14 cellular contexts compared by ENCODE assay signal in the genomic region with DNA sequence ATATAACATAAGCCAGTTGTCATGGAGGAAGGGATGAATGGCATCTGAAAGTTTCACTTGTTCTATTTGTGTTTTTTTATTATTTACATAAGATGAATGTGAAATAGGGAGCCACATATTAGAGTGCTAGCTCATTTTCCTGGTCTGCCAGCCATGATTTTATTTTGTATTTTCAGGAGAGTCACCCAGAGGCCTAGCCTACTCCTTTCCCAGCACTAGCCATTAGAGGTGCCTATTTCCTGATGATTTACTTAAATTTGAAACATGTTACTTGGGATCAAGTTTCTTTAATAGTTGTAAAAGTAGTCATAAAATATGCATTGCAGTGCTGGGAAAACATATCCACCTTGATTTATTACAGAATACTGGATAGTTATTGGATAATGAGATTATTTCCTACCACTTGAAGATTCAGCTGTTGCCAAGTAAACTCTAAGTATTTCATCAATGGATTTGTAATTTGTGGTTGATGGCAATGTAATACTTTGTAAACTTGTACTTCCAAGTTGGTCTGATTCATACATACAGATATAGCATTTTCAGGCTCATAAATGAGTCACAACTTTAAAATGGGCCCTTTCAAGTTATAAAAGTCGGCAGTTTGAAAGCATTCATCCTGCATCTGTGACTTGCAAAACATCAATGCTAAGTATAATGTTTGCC. TPM values are rescaled to one million over a fixed set of nuclear protein-coding genes. Genes with fewer than 3 reads are reported as not detected.
DNase-seq lines count a peak whose midpoint lies in the region; ATAC-seq and TF ChIP-seq lines count a peak whose summit lies in the region.
"Had no signal": no experiment of that assay in that cellular context is flagged by ENCODE, and none has a peak within 500 bp of the region (broad histone marks: within the 10 kb centered on the region; RNA-seq: fewer than 3 reads in every experiment).

No MANE protein-coding gene starts in this region.

- ATAC-seq in HG03378 (IDR thresholded peaks at IDR 0.05; ENCODE audit: unreplicated experiment) (peak; percentile 45), upper lobe of right lung (no peak), GM21528 (IDR thresholded peaks at IDR 0.05; ENCODE audit: low FRiP score, unreplicated experiment) (no peak)

- H3K9me3 ChIP-seq in upper lobe of right lung, result no peaks in the 10 kb centered on the region
- no peaks in the 10 kb centered on the region for H3K9me3 ChIP-seq in ascending aorta
- H3K9me3 ChIP-seq: BLaER1 treated with 17β-estradiol and CSF1 and Interleukin-3, amounts not matched to agents 10 nM and 100 nM; colonic mucosa had no signal

- no peak overlapping the region for H3K27ac ChIP-seq in upper lobe of right lung
- H3K27ac ChIP-seq in ascending aorta, result no peak overlapping the region
- H3K27ac ChIP-seq: colonic mucosa, WERI-Rb-1 had no signal

- peak; percentile 90 for DNase-seq in AG09309 (ENCODE audit: low read depth)
- peak; percentile 94 for DNase-seq in SIG-M5 (lab: John Stamatoyannopoulos, UW)
- DNase-seq in fibroblast of villous mesenchyme (ENCODE audit: low read depth), result peak; percentile 93
- DNase-seq in GOT3 (lab: John Stamatoyannopoulos, UW), result no peak
- no peak for DNase-seq in upper lobe of right lung
- DNase-seq in ascending aorta (ENCODE audit: low spot score in 2 of 2), result no peak
- DNase-seq: activated T-cell treated with anti-CD3 and anti-CD28 coated beads, Interleukin-2, amount 50 U/mL, for 48 hours; colonic mucosa; hippocampal formation; stimulated activated CD8-positive, alpha-beta memory T cell treated with anti-CD3 and anti-CD28 coated beads, Interleukin-4, amount 100 ng/mL, for 48 hours; WERI-Rb-1 had no signal

- H3K4me3 ChIP-seq in AG09309 (ENCODE audit: control insufficient read depth, low read depth, low read length) (no peak overlapping the region), fibroblast of villous mesenchyme (ENCODE audit: low read depth, low read length) (no peak overlapping the region), upper lobe of right lung (no peak overlapping the region), ascending aorta (no peak overlapping the region)
- H3K4me3 ChIP-seq: BLaER1 treated with 17β-estradiol and CSF1 and Interleukin-3, amounts not matched to agents 10 nM and 100 nM; colonic mucosa had no signal

- TF ChIP-seq CTCF in AG09309 (IDR thresholded peaks at IDR 0.05; ENCODE audit: control insufficient read depth, insufficient read depth, low read depth, low read length, missing control alignments) (no peak), fibroblast of villous mesenchyme (IDR thresholded peaks at IDR 0.05; ENCODE audit: insufficient read depth, low read depth, low read length) (no peak), upper lobe of right lung (IDR thresholded peaks at IDR 0.05) (no peak), ascending aorta (IDR thresholded peaks at IDR 0.05) (no peak)

- H3K4me1 ChIP-seq in upper lobe of right lung (no peaks in the 10 kb centered on the region), ascending aorta (no peaks in the 10 kb centered on the region)
- H3K4me1 ChIP-seq: colonic mucosa had no signal

- no peaks in the 10 kb centered on the region for H3K27me3 ChIP-seq in upper lobe of right lung
- H3K27me3 ChIP-seq in ascending aorta, result no peaks in the 10 kb centered on the region
- H3K27me3 ChIP-seq: BLaER1 treated with 17β-estradiol and CSF1 and Interleukin-3, amounts not matched to agents 10 nM and 100 nM; colonic mucosa had no signal

- intact Hi-C loops in upper lobe of right lung (cut with DNase I) (no loop called here), ascending aorta (cut with DNase I) (no loop called here)

- no peaks in the 10 kb centered on the region for H3K36me3 ChIP-seq in upper lobe of right lung
- no peaks in the 10 kb centered on the region for H3K36me3 ChIP-seq in ascending aorta
- H3K36me3 ChIP-seq: BLaER1 treated with 17β-estradiol and CSF1 and Interleukin-3, amounts not matched to agents 10 nM and 100 nM; colonic mucosa; WERI-Rb-1 had no signal

RNA-seq across cellular contexts. Expression of gene KCNN2, which starts 50.8 kb away (rescaled TPM):
- 0.64 and 2.6 TPM in 2 replicates for total RNA-seq in fibroblast of villous mesenchyme
- total RNA-seq in upper lobe of right lung, result 2.1 TPM
- total RNA-seq in ascending aorta, result 10.0 TPM

Comparison
In these comparisons a context has a peak if more than half of its experiments do, and no peak if none do; other contexts are left out.
1. DNase-seq: peak in AG09309 (single experiment), SIG-M5 (single experiment) and fibroblast of villous mesenchyme (single experiment); none in GOT3 (single experiment), upper lobe of right lung (single experiment) and ascending aorta (0 of 2).